ENCODE assay signal across 12 cellular contexts in the genomic region with DNA sequence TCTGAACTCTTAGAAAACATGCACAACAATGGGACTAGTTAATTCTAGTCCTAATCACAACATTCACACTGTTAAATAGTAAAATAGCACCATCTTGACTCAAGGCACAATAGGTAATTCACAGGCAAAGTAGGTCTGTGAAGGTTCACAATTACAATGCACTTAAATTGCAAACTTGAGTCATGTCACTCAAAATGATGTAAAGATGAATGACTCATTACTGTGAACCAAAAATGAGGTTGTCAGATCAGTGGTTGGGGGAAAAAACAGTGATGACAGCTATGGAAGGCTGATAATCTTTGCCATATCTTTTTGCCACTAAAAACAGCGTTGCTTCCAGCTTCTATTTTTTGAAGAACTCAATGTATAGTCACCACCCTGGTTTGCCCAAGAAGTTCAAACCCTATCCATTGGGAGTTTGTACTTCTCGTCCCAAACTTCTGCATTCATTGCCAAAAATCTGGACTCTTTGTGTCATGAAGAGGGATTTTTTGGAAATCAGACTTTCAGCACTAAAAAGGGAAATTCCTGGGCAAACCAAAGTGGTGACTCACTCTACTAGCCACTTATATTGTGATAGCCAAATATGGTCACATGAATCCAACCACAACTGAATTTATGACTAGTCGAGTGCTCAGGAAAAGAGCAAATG.
DNase-seq lines count a peak whose midpoint lies in the region; ATAC-seq, FAIRE-seq and TF ChIP-seq lines count a peak whose summit lies in the region.
"Had no signal": no experiment of that assay in that cellular context is flagged by ENCODE, and none has a peak within 500 bp of the region (broad histone marks: within the 10 kb centered on the region; RNA-seq: fewer than 3 reads in every experiment).

No MANE protein-coding gene starts in this region.

- H3K9me3 ChIP-seq in thoracic aorta (no peaks in the 10 kb centered on the region), esophagus muscularis mucosa (peaks cover 0 to 13% (median 2%) of the 10 kb centered on the region in 4 donors)
- H3K9me3 ChIP-seq: lower lobe of right lung had no signal

- H3K4me1 ChIP-seq in thoracic aorta (ENCODE audit: control insufficient read depth in 1 of 2, low read depth in 2 of 2) (no peaks in the 10 kb centered on the region), esophagus muscularis mucosa (no peaks in the 10 kb centered on the region)
- H3K4me1 ChIP-seq: lower lobe of right lung had no signal

- no peak overlapping the region for H3K4me3 ChIP-seq in bronchial epithelial cell (ENCODE audit: low read depth, low read length)
- no peak overlapping the region for H3K4me3 ChIP-seq in thoracic aorta
- H3K4me3 ChIP-seq in esophagus muscularis mucosa, result no peak overlapping the region
- H3K4me3 ChIP-seq: lower lobe of right lung had no signal

- intact Hi-C loops in esophagus muscularis mucosa (cut with DNase I), result no loop called here

- TF ChIP-seq CTCF in bronchial epithelial cell (IDR thresholded peaks at IDR 0.05; ENCODE audit: insufficient read depth, low read length, severe bottlenecking) (no peak), thoracic aorta (IDR thresholded peaks at IDR 0.05) (no peak), esophagus muscularis mucosa (IDR thresholded peaks at IDR 0.05) (no peak)

- no peaks in the 10 kb centered on the region for H3K36me3 ChIP-seq in bronchial epithelial cell (ENCODE audit: control insufficient read depth, insufficient read depth, low read length)
- no peaks in the 10 kb centered on the region for H3K36me3 ChIP-seq in thoracic aorta
- H3K36me3 ChIP-seq in esophagus muscularis mucosa, result no peaks in the 10 kb centered on the region
- H3K36me3 ChIP-seq: lower lobe of right lung had no signal

- TF ChIP-seq POLR2A in esophagus muscularis mucosa (IDR thresholded peaks at IDR 0.05; ENCODE audit: low read depth), result no peak

- no peaks in the 10 kb centered on the region for H3K27me3 ChIP-seq in bronchial epithelial cell (ENCODE audit: control insufficient read depth, insufficient read depth, low read length)
- no peaks in the 10 kb centered on the region for H3K27me3 ChIP-seq in thoracic aorta (replicated peaks; ENCODE audit: insufficient read depth)
- peaks cover 0 to 9% (median 0%) of the 10 kb centered on the region in 4 donors for H3K27me3 ChIP-seq in esophagus muscularis mucosa

- ATAC-seq in HG03558 (IDR thresholded peaks at IDR 0.05; ENCODE audit: extremely low read depth, unreplicated experiment) (peak; percentile 75), thoracic aorta (ENCODE audit: insufficient number of reproducible peaks, low FRiP score, low read depth) (peak; percentile 60)
- ATAC-seq: lower lobe of right lung had no signal

- no peak for FAIRE-seq in bronchial epithelial cell (lab: Jason Lieb, UNC)

- no peak for TF ChIP-seq EP300 in esophagus muscularis mucosa (IDR thresholded peaks at IDR 0.05)

- peak; percentile 4 for DNase-seq in stimulated activated CD4-positive, alpha-beta T cell treated with anti-CD3 and anti-CD28 coated beads, Interleukin-15, amount 100 ng/mL, for 24 hours
- DNase-seq in stimulated activated CD4-positive, alpha-beta T cell treated with anti-CD3 and anti-CD28 coated beads, Interleukin-2, amount 100 ng/mL, for 24 hours, result no peak
- DNase-seq in bronchial epithelial cell (ENCODE audit: low read depth) (peak; percentile 51), thoracic aorta (ENCODE audit: low spot score) (no peak), esophagus muscularis mucosa (ENCODE audit: extremely low spot score) (no peak), NCI-H2081 treated with DMSO at 0.1 percent for 48 hours (lab: John Stamatoyannopoulos, UW) (no peak)
- DNase-seq in activated CD4-positive, alpha-beta T cell treated with anti-CD3 and anti-CD28 coated beads, Interleukin-2, amount 50 U/mL, for 1 hour, result no peak
- DNase-seq: activated CD8-positive, alpha-beta memory T cell treated with anti-CD3 and anti-CD28 coated beads, Interleukin-2, amount 50 U/mL, for 48 hours; DMS 273 treated with DMSO at 0.1 percent for 48 hours; lower lobe of right lung; stimulated activated naive CD4-positive, alpha-beta T cell had no signal

- H3K27ac ChIP-seq in thoracic aorta (no peak overlapping the region), esophagus muscularis mucosa (replicated peaks in 1 of 4) (no peak overlapping the region)
- H3K27ac ChIP-seq: lower lobe of right lung had no signal

- WGBS in esophagus muscularis mucosa, result 63% methylated on average over 3 of the region's 3 CpGs

Comparison
In these comparisons a context has a peak if more than half of its experiments do, and no peak if none do; other contexts are left out.
1. DNase-seq: peak in stimulated activated CD4-positive, alpha-beta T cell treated with anti-CD3 and anti-CD28 coated beads, Interleukin-15, amount 100 ng/mL, for 24 hours (single experiment) and bronchial epithelial cell (single experiment); none in stimulated activated CD4-positive, alpha-beta T cell treated with anti-CD3 and anti-CD28 coated beads, Interleukin-2, amount 100 ng/mL, for 24 hours (0 of 2), thoracic aorta (single experiment), esophagus muscularis mucosa (single experiment), NCI-H2081 treated with DMSO at 0.1 percent for 48 hours (single experiment) and activated CD4-positive, alpha-beta T cell treated with anti-CD3 and anti-CD28 coated beads, Interleukin-2, amount 50 U/mL, for 1 hour (single experiment).